ENCODE assay signal across 1 cellular context in the genomic region with DNA sequence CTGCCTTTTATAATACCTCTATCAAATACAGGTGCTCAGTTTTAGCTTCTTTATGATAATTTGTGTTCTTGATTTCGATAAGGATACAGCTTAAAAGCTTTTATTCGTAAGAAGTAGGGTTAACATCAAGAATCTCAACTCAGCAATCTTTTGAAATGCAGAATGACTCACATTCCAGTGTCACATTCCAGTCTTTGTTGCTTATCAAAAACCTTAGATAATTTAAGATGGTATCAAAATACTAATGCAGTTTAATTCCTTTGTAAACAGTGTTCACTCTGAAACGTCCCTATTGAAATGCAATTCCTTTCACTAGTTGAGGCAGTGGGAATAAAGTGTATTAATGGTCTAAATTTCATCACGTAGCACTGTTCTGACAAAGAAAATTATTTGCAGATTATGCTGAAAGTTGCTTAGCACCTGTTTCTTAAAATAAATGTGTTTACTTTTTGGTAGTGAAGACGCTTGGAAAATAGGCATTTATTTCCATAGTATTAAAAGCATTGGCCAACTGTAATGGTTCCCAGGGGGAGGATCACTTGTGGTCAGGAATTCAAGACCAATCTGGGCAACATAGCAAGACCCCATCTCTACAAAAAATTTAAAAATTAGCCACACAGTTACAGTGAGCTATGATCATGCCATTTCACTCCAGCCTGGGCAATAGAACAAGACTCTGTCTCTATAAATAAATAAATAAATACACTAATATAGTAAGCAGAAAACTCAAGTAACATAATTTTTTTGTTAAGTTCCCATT.
TF ChIP-seq lines count a peak whose summit lies in the region.

No MANE protein-coding gene starts in this region.

TF ChIP-seq in HepG2, 621 proteins besides CTCF, POLR2A, EP300 and RAD21:
- TF ChIP-seq, protein P1, sequence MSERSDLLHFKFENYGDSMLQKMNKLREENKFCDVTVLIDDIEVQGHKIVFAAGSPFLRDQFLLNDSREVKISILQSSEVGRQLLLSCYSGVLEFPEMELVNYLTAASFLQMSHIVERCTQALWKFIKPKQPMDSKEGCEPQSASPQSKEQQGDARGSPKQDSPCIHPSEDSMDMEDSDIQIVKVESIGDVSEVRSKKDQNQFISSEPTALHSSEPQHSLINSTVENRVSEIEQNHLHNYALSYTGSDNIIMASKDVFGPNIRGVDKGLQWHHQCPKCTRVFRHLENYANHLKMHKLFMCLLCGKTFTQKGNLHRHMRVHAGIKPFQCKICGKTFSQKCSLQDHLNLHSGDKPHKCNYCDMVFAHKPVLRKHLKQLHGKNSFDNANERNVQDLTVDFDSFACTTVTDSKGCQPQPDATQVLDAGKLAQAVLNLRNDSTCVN (CRISPR knock-in tag; IDR thresholded peaks at IDR 0.05; ENCODE audit: borderline replicate concordance), result no peak
- peak; percentile 52; the same call in 1 of the 2 replicates for TF ChIP-seq ZNF121 (CRISPR knock-in tag; IDR thresholded peaks at IDR 0.05)
